ENCODE assay signal across 28 cellular contexts in the genomic region with DNA sequence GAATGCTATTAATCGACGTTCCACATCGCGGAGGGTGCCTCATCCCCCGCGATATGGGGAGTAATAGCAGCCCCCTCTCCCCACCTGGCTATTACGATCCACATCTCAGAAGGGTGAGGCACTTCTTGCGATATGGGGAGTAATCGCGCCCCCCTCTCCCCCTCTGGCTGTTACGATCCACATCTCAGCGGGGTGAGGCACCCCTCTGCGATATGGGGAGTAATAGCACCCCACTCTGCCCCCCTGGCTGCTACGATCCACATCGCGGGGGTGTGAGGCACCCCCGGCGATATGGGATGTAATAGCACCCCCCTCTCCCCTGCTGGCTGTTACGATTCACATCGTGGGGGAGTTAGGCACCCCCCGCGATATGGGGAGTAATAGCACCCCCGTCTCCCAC.
"Had no signal": no experiment of that assay in that cellular context is flagged by ENCODE, and none has a peak within 500 bp of the region (broad histone marks: within the 10 kb centered on the region; RNA-seq: fewer than 3 reads in every experiment).

No MANE protein-coding gene starts in this region.

- H3K27ac Mint-ChIP-seq: activated CD4-positive, alpha-beta T cell treated with anti-CD3 and anti-CD28 coated beads for 36 hours; activated naive CD4-positive, alpha-beta T cell treated with anti-CD3 and anti-CD28 coated beads for 36 hours; activated naive CD8-positive, alpha-beta T cell; activated T-cell treated with anti-CD3 and anti-CD28 coated beads, Interleukin-2, amount 50 U/mL, for 24 hours; activated T-helper 1 cell treated with anti-CD3 and anti-CD28 coated beads, Interleukin-12 subunit alpha, Interleukin-12 subunit beta, Interleukin-2, Interleukin-4 antibody, amounts not matched to agents 30 ng/mL and 10 ng/mL and 1 ng/mL, durations not matched to agents 14 hours and 24 hours and 36 hours; brain had no signal

- H3K4me3 ChIP-seq: ascending aorta, breast epithelium, cardiac muscle cell, colonic mucosa, esophagus squamous epithelium had no signal

- H3K4me1 Mint-ChIP-seq: activated CD4-positive, alpha-beta T cell treated with anti-CD3 and anti-CD28 coated beads for 36 hours; brain had no signal

- H3K36me3 ChIP-seq: ascending aorta, breast epithelium, cardiac muscle cell, colonic mucosa, esophagus squamous epithelium had no signal

- H3K9me3 ChIP-seq: colonic mucosa, esophagus squamous epithelium had no signal

- H3K27ac ChIP-seq: ascending aorta, breast epithelium, cardiac muscle cell, colonic mucosa, epithelial cell of prostate, esophagus squamous epithelium had no signal

- H3K36me3 Mint-ChIP-seq: brain had no signal

- DNase-seq: activated CD4-positive, alpha-beta T cell treated with anti-CD3 and anti-CD28 coated beads for 36 hours; activated CD4-positive, alpha-beta T cell treated with anti-CD3 and anti-CD28 coated beads, Interleukin-2, amount 50 U/mL, for 1 hour; activated CD4-positive, alpha-beta T cell treated with anti-CD3 and anti-CD28 coated beads, Interleukin-2, amount 50 U/mL, for 48 hours; activated CD4-positive, CD25-positive, alpha-beta regulatory T cell; activated CD4-positive, CD25-positive, alpha-beta regulatory T cell treated with anti-CD3 and anti-CD28 coated beads, Interleukin-2, amount 50 U/mL, for 72 hours; activated CD8-positive, alpha-beta memory T cell treated with anti-CD3 and anti-CD28 coated beads, Interleukin-2, amount 50 U/mL, for 48 hours; activated gamma-delta T cell; activated naive CD4-positive, alpha-beta T cell treated with anti-CD3 and anti-CD28 coated beads for 36 hours; activated T-cell treated with anti-CD3 and anti-CD28 coated beads for 4 hours; activated T-cell treated with anti-CD3 and anti-CD28 coated beads, Interleukin-2, amount 50 U/mL, for 24 hours; central memory CD4-positive, alpha-beta T cell; cerebellar nuclear complex; colonic mucosa; effector CD8-positive, alpha-beta T cell; esophagus squamous epithelium; foreskin melanocyte; head of caudate nucleus; hippocampal formation; T-helper 2 cell had no signal

- H3K27me3 ChIP-seq: ascending aorta, breast epithelium, cardiac muscle cell, colonic mucosa, esophagus squamous epithelium had no signal

- H3K4me3 Mint-ChIP-seq: activated CD4-positive, alpha-beta T cell treated with anti-CD3 and anti-CD28 coated beads for 36 hours; activated naive CD4-positive, alpha-beta T cell treated with anti-CD3 and anti-CD28 coated beads for 36 hours; activated naive CD8-positive, alpha-beta T cell; activated T-cell treated with anti-CD3 and anti-CD28 coated beads, Interleukin-2, amount 50 U/mL, for 24 hours; activated T-helper 1 cell treated with anti-CD3 and anti-CD28 coated beads, Interleukin-12 subunit alpha, Interleukin-12 subunit beta, Interleukin-2, Interleukin-4 antibody, amounts not matched to agents 30 ng/mL and 10 ng/mL and 1 ng/mL, durations not matched to agents 14 hours and 24 hours and 36 hours; brain had no signal

- H3K4me1 ChIP-seq: ascending aorta, breast epithelium, colonic mucosa, esophagus squamous epithelium had no signal

- FAIRE-seq: endometrium, endothelial cell of umbilical vein had no signal

- H3K27me3 Mint-ChIP-seq: activated CD4-positive, alpha-beta T cell treated with anti-CD3 and anti-CD28 coated beads for 36 hours; activated naive CD8-positive, alpha-beta T cell; activated T-cell treated with anti-CD3 and anti-CD28 coated beads, Interleukin-2, amount 50 U/mL, for 24 hours had no signal

- ATAC-seq: activated CD4-positive, alpha-beta T cell treated with anti-CD3 and anti-CD28 coated beads for 36 hours had no signal
